ENCODE assay signal across 8 cellular contexts in the genomic region with DNA sequence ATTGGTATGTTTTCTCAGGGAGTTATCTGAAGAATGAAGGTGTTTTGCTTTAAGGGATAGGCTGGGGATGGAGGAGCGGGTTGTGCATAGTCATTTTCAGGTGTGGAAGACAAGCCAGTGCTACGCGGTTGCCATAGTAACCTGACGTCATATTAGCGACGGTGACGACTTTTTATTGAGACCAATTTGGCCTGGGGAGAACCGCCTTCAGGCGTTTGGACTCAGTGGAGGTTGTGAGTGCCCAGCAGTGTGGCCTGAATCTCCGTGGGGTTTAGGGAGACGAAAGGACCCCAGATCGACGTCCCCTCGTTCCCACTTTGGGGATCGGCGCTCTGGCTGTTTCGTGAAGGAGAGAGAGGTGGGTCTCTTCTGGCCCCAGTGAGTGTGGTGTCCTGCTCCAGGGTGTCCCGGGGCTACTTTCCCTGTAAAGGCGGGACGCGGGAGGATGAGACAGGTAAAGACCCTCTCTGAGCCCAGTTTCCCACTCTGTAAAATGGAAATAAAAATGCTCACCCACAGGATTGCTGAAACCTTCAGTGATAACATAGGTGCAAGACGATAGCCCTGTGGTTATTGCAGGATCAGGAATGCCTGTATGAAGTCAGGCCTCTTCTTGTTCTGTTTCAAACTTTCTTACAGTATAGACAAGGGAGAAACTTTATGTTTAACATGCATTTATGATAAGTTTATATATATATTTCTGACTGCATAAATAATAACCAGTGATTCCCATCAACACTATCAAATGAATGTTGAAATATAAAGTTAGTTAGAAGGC. TPM values are rescaled to one million over a fixed set of nuclear protein-coding genes. Genes with fewer than 3 reads are reported as not detected.
DNase-seq lines count a peak whose midpoint lies in the region; ATAC-seq and TF ChIP-seq lines count a peak whose summit lies in the region.

No MANE protein-coding gene starts in this region.

- H3K4me3 ChIP-seq in AG04450 (ENCODE audit: low read depth, low read length) (peak overlapping the region; percentile 74), WI38 (ENCODE audit: low read depth, low read length) (peak overlapping the region; percentile 72)

- peak overlapping the region; percentile 11 for H3K27ac ChIP-seq in AG04450 (ENCODE audit: low read depth, low read length)

- DNase-seq in AG04450 (ENCODE audit: low read depth, low spot score): peak; percentile 65
- DNase-seq in NCI-H2171 (lab: John Stamatoyannopoulos, UW): peak; percentile 58
- peak; percentile 76 for DNase-seq in central memory CD4-positive, alpha-beta T cell
- peak; percentile 88 for DNase-seq in islet precursor cell
- peak; percentile 69 to 87 (median 73) for DNase-seq in stimulated activated CD4-positive, alpha-beta T cell treated with anti-CD3 and anti-CD28 coated beads, Interleukin-12 subunit alpha, Interleukin-12 subunit beta, amount 100 ng/mL, for 48 hours (ENCODE audit: low read depth in 2 of 3, low spot score in 1 of 3)

- H3K27me3 ChIP-seq in AG04450 (ENCODE audit: control insufficient read depth, insufficient read depth, low read length): no peaks in the 10 kb centered on the region

- no peaks in the 10 kb centered on the region for H3K9me3 ChIP-seq in AG04450 (ENCODE audit: control insufficient read depth, insufficient read depth, low read length)

- CTCF ChIA-PET in AG04450 (lab: Charles Lee): no interaction called here

- POLR2A ChIA-PET in AG04450 (lab: Yijun Ruan, JAX): no interaction called here

- peak; percentile 97 for ATAC-seq in GM18868 (IDR thresholded peaks at IDR 0.05; ENCODE audit: unreplicated experiment)
- peak; percentile 98 for ATAC-seq in HG03103 (IDR thresholded peaks at IDR 0.05; ENCODE audit: low read depth, unreplicated experiment)

- TF ChIP-seq CTCF in AG04450 (IDR thresholded peaks at IDR 0.05; ENCODE audit: low read depth, low read length): no peak
- TF ChIP-seq CTCF in WI38 (IDR thresholded peaks at IDR 0.05; ENCODE audit: low read depth, low read length): no peak

RNA-seq across cellular contexts. Expression of a gene that starts 48.6 kb away (rescaled TPM):
- polyA plus RNA-seq in AG04450 (2011; rRNA removed): 5.3 and 6.9 TPM in 2 replicates
- polyA minus RNA-seq in AG04450 (2011; rRNA and poly(A)+ RNA removed): 8.1 and 12.5 TPM in 2 replicates

RNA-seq across cellular contexts. Expression of a gene that starts 56.9 kb away (rescaled TPM):
- polyA plus RNA-seq in AG04450 (2011; rRNA removed): 12.0 and 15.7 TPM in 2 replicates
- polyA minus RNA-seq in AG04450 (2011; rRNA and poly(A)+ RNA removed): 15.4 and 17.2 TPM in 2 replicates

Comparison
In these comparisons a context has a peak if more than half of its experiments do, and no peak if none do; other contexts are left out.
1. Peak in every context shown above with its lines: DNase-seq, ATAC-seq, H3K4me3 ChIP-seq and H3K27ac ChIP-seq.